Comparison of ENCODE assay signal across 21 cellular contexts in the genomic region with DNA sequence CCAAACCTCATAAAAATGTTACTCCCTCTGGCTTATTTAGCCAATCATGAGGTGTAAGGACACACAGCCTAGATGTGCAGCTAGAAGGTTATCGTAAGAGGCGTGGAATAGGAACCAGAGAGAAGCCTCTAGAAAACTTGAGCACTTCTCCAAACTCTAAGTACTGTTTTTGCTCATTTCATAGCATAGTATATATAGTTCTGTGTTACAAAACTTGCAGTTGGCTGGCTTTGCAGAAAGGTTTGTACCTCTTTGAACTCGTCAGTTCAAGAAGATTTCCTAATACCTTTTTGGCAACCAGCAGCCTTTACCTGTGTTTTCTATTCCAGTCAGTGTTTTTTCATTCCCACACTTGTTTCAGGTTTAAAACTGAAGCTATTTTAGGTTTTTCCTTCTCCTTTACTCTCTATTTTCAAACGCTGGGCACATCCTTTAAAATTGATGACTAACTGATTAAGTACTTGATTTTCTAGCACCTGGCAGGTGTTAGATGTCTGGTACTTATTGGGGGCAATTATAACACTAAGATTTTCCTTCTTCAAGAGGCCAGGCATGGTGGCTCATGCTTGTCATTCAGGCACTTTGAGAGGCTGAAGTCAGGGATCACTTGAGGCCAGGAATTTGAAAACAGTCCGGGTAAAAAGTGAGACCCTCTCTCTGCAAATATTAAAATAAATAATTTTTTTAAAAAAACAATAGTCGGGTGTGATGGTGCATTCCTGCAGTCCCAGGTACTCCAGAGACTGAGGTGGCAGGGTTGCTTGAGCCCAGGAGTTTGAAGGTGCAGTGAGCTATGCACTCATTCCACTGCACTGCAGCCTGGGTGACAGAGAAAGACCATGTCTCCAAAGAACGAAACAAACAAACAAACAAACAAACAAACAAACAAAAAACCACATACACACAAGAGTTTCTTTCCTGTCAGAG.
"Had no signal": no experiment of that assay in that cellular context is flagged by ENCODE, and none has a peak within 500 bp of the region (broad histone marks: within the 10 kb centered on the region; RNA-seq: fewer than 3 reads in every experiment).

No MANE protein-coding gene starts in this region.

- H3K36me3 ChIP-seq: heart left ventricle, neutrophil, pancreas, stomach, WERI-Rb-1 had no signal

- FAIRE-seq: bronchial epithelial cell, frontal cortex, pancreas had no signal

- H3K9me3 ChIP-seq: heart left ventricle, neutrophil, pancreas, stomach, testis had no signal

- DNase-seq: activated CD4-positive, alpha-beta T cell treated with anti-CD3 and anti-CD28 coated beads for 1 hour; activated CD4-positive, alpha-beta T cell treated with anti-CD3 and anti-CD28 coated beads, Interleukin-2, amount 50 U/mL, for 48 hours; activated gamma-delta T cell treated with Interleukin-2 at 50 U/mL for 16 hours; cerebellar nuclear complex; cortex of kidney; heart left ventricle; left ventricle myocardium superior; natural killer cell; pancreas; stimulated activated CD4-positive, alpha-beta T cell treated with anti-CD3 and anti-CD28 coated beads, Interleukin-4, amount 100 ng/mL, for 24 hours; stomach; T-helper 2 cell; testis; WERI-Rb-1 had no signal

- H3K27ac ChIP-seq: heart left ventricle, neutrophil, pancreas, stomach, testis, WERI-Rb-1 had no signal

- H3K27me3 ChIP-seq: heart left ventricle, neutrophil, stomach, testis had no signal

- H3K4me3 ChIP-seq: heart left ventricle, pancreas, smooth muscle cell, stomach, testis had no signal

- H3K4me1 ChIP-seq: heart left ventricle, pancreas, stomach, testis had no signal

- ATAC-seq: activated naive CD4-positive, alpha-beta T cell treated with anti-CD3 and anti-CD28 coated beads, Interleukin-2, amount 50 U/mL, for 72 hours; heart left ventricle; left ventricle myocardium superior; natural killer cell; pancreas; sciatic nerve; stimulated activated effector memory CD8-positive, alpha-beta T cell treated with anti-CD3 and anti-CD28 coated beads, Interleukin-12 subunit alpha, Interleukin-12 subunit beta, amount 100 ng/mL, for 72 hours had no signal
